In the genomic region with DNA sequence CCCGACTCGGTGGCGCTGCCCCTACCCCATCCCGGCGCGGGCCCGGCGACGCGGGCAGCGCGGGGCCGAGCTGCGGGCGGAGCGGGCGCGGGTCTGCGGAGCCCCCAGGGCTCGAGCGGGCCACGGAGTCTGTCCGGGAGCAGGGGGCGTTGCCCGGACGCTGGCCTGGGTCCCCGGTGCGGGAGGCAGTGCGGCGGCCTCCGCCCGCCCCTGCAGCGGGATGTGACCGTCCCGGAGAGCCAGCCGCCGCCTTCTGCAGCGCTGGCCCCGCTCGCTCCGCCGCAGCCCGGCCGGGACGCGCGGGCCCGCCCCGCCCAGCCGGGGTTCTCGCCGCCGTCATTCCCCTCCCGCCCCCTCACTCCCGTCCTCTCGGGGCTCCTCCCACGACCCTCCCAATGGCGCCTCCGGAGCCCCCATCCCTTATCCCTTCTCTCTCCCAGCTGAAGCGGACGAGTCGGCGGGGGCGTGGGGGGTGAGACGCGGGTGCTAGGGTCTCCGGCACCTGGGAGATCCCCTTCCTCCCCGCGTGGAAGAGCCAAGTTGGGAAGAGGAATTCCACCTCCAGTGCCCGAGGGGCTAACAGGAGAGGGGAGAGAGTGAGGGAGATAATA, we compare ENCODE assay signal across 1 cellular context.
TF ChIP-seq lines count a peak whose summit lies in the region.

Gene FNDC4, minus strand, starts transcription at position 257 of the 611 bp plus-strand sequence. CDS start 521 bp downstream, outside the sequence.

TF ChIP-seq in WTC11, 78 proteins besides CTCF, POLR2A, EP300 and RAD21 (continued from another document):
- TF ChIP-seq, protein P1, sequence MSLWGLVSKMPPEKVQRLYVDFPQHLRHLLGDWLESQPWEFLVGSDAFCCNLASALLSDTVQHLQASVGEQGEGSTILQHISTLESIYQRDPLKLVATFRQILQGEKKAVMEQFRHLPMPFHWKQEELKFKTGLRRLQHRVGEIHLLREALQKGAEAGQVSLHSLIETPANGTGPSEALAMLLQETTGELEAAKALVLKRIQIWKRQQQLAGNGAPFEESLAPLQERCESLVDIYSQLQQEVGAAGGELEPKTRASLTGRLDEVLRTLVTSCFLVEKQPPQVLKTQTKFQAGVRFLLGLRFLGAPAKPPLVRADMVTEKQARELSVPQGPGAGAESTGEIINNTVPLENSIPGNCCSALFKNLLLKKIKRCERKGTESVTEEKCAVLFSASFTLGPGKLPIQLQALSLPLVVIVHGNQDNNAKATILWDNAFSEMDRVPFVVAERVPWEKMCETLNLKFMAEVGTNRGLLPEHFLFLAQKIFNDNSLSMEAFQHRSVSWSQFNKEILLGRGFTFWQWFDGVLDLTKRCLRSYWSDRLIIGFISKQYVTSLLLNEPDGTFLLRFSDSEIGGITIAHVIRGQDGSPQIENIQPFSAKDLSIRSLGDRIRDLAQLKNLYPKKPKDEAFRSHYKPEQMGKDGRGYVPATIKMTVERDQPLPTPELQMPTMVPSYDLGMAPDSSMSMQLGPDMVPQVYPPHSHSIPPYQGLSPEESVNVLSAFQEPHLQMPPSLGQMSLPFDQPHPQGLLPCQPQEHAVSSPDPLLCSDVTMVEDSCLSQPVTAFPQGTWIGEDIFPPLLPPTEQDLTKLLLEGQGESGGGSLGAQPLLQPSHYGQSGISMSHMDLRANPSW (CRISPR knock-in tag; conservative IDR thresholded peaks at IDR 0.05; ENCODE audit: low read depth) = no peak
- no peak for TF ChIP-seq ZNF138 (CRISPR knock-in tag; conservative IDR thresholded peaks at IDR 0.05)
